8 cellular contexts compared by ENCODE assay signal in genomic region chr2:128316777-128317185, GRCh38. TPM values are rescaled to one million over a fixed set of nuclear protein-coding genes. Genes with fewer than 3 reads are reported as not detected.
A peak's percentile ranks its signal among the peaks of the same experiment; 100 is the strongest.
DNase-seq lines count a peak whose midpoint lies in the region; ATAC-seq and TF ChIP-seq lines count a peak whose summit lies in the region.

No MANE protein-coding gene starts in this region.

- peak overlapping the region; percentile 93 for H3K4me3 Mint-ChIP-seq in CD4-positive, alpha-beta T cell
- H3K4me3 Mint-ChIP-seq in nephron, result peak overlapping the region; percentile 86 to 91 (median 91)

- H3K9ac ChIP-seq in PC-3 (ENCODE audit: low read length), result peak overlapping the region; percentile 63

- intact Hi-C loops in CD4-positive, alpha-beta T cell (cut with DNase I, micrococcal nuclease), result no loop called here
- intact Hi-C loops in PC-3 (cut with micrococcal nuclease), result no loop called here

- ATAC-seq in CD4-positive, alpha-beta T cell (ENCODE audit: poor library complexity), result no peak
- no peak for ATAC-seq in PC-3
- no peak for ATAC-seq in GM21528 (IDR thresholded peaks at IDR 0.05; ENCODE audit: low FRiP score, unreplicated experiment)
- ATAC-seq in HG02678 (IDR thresholded peaks at IDR 0.05; ENCODE audit: unreplicated experiment), result no peak

- H3K27ac ChIP-seq in CD4-positive, alpha-beta T cell (ENCODE audit: low read depth, low read length), result no peak overlapping the region
- no peak overlapping the region for H3K27ac ChIP-seq in PC-3 (ENCODE audit: low read length)

- peak overlapping the region; percentile 100 for H3K4me2 ChIP-seq in PC-3 (ENCODE audit: low read length)

- no peaks in the 10 kb centered on the region for H3K27me3 ChIP-seq in CD4-positive, alpha-beta T cell (ENCODE audit: control insufficient read depth, insufficient read depth, low read length)
- H3K27me3 ChIP-seq in PC-3 (ENCODE audit: low read length), result no peaks in the 10 kb centered on the region

- peaks cover 30% of the 10 kb centered on the region for H4K20me1 ChIP-seq in PC-3 (ENCODE audit: low read length)

- TF ChIP-seq CTCF in CD4-positive, alpha-beta T cell (IDR thresholded peaks at IDR 0.05), result no peak
- TF ChIP-seq CTCF in PC-3 (conservative IDR thresholded peaks at IDR 0.05; ENCODE audit: low read depth, low read length) (no peak), nephron (IDR thresholded peaks at IDR 0.05; ENCODE audit: unreplicated experiment in 3 of 3) (no peak)

- H3K9me3 ChIP-seq in CD4-positive, alpha-beta T cell (ENCODE audit: control insufficient read depth, low read length), result no peaks in the 10 kb centered on the region
- no peaks in the 10 kb centered on the region for H3K9me3 ChIP-seq in PC-3 (ENCODE audit: low read length)

- peaks cover 51% of the 10 kb centered on the region for H3K4me1 Mint-ChIP-seq in CD4-positive, alpha-beta T cell (ENCODE audit: low read depth)
- peaks cover 48% of the 10 kb centered on the region for H3K4me1 Mint-ChIP-seq in nephron

- H3K9me2 ChIP-seq in PC-3 (replicated peaks; ENCODE audit: low read length), result no peaks in the 10 kb centered on the region

- in situ Hi-C loops in KBM-7 (cut with MboI; ENCODE audit: low pct_unique_long_range_greater_than_20kb, low sequenced_read_pairs), result no loop called here

- CTCF ChIA-PET in CD4-positive, alpha-beta T cell (lab: Charles Lee), result no interaction called here
- CTCF ChIA-PET in PC-3 (lab: Charles Lee), result no interaction called here

- H3K27me3 Mint-ChIP-seq in CD4-positive, alpha-beta T cell, result no peaks in the 10 kb centered on the region
- H3K27me3 Mint-ChIP-seq in nephron (ENCODE audit: low read depth), result peaks cover 5% of the 10 kb centered on the region

- H3K4me1 ChIP-seq in PC-3 (ENCODE audit: insufficient read depth, low read length), result peaks cover 8% of the 10 kb centered on the region; the same call in 1 of the 2 replicates

- H3K36me3 Mint-ChIP-seq in CD4-positive, alpha-beta T cell (ENCODE audit: low read depth), result no peaks in the 10 kb centered on the region
- peaks cover 4% of the 10 kb centered on the region for H3K36me3 Mint-ChIP-seq in nephron (ENCODE audit: low read depth)

- no peak overlapping the region for H2AFZ ChIP-seq in PC-3 (ENCODE audit: low read length)

- no TSS peak for BruUV-seq in PC-3 (replicated peaks; lab: Mats Ljungman, UMichigan)

- POLR2A ChIA-PET in CD4-positive, alpha-beta T cell (lab: Charles Lee), result interaction anchor here (1.1 kb wide), 1 partner anchor 83 kb away, joined by 3 read pairs; no protein-coding TSS in a partner anchor
- POLR2A ChIA-PET in PC-3 (lab: Charles Lee; ENCODE audit: unreplicated experiment), result no interaction called here

- peak in 3 of 10 experiments; percentile 2 to 31 (median 4) for DNase-seq in CD4-positive, alpha-beta T cell
- DNase-seq in PC-3 (no peak), epidermal melanocyte (ENCODE audit: insufficient read length, low spot score) (peak; percentile 5), NCI-H526 treated with DMSO at 0.1 percent for 48 hours (lab: John Stamatoyannopoulos, UW) (no peak), KBM-7 (no peak)

- peak overlapping the region; percentile 43 for H3K27ac Mint-ChIP-seq in CD4-positive, alpha-beta T cell
- H3K27ac Mint-ChIP-seq in nephron, result peak overlapping the region; percentile 68 to 78 (median 73)

- no peaks in the 10 kb centered on the region for H3F3A ChIP-seq in PC-3 (ENCODE audit: low read length, unreplicated experiment)

- peak overlapping the region; percentile 91 for H3K4me3 ChIP-seq in PC-3 (ENCODE audit: low read length)

- no peaks in the 10 kb centered on the region for H3K36me3 ChIP-seq in PC-3 (ENCODE audit: low read depth, low read length)

- no peaks in the 10 kb centered on the region for H3K9me3 Mint-ChIP-seq in CD4-positive, alpha-beta T cell
- H3K9me3 Mint-ChIP-seq in nephron, result no peaks in the 10 kb centered on the region

- peaks cover 60% of the 10 kb centered on the region for H3K79me2 ChIP-seq in PC-3 (ENCODE audit: low read length)

RNA-seq across cellular contexts. Expression of gene HS6ST1, which starts 1.9 kb away (rescaled TPM):
- total RNA-seq in CD4-positive, alpha-beta T cell, result 1 to 10 TPM; 7.1 to 8.7 TPM
- total RNA-seq in PC-3 (2014; rRNA removed), result 21.5 and 25.6 TPM in 2 replicates
